Comparison of ENCODE assay signal across 1 cellular context in the genomic region with DNA sequence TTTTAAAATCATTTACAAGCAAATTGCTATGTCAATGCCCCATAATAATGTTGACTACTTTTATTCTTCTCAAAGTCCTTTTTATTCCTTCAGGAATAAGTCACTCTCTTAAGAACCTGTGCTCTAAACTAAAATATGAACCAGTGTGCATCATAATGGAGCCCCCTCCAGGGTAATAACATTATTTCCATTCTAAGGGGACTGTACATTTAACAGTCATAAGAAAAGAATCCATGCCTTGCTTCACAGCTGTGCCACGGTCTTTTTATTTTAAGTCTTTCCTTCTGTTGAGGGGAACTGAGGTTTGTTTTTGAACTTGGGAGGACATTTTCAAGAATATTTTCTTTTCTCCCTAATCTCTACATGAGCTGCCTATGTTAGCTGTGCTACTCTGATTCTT.
TF ChIP-seq lines count a peak whose summit lies in the region.

No MANE protein-coding gene starts in this region.

TF ChIP-seq in GM23338, 12 proteins besides CTCF, POLR2A, EP300 and RAD21 (continued from another document):
- TF ChIP-seq ETS1 (IDR thresholded peaks at IDR 0.05), result no peak
- TF ChIP-seq STAT1 (IDR thresholded peaks at IDR 0.05; ENCODE audit: unreplicated experiment), result no peak
- no peak for TF ChIP-seq ZNF331 (CRISPR knock-in tag; IDR thresholded peaks at IDR 0.05; ENCODE audit: low read depth)
